Comparison of ENCODE assay signal across 8 cellular contexts in genomic region chr11:119729581-119730346, GRCh38. TPM values are rescaled to one million over a fixed set of nuclear protein-coding genes. Genes with fewer than 3 reads are reported as not detected.
DNase-seq lines count a peak whose midpoint lies in the region; ATAC-seq and TF ChIP-seq lines count a peak whose summit lies in the region.

No MANE protein-coding gene starts in this region.

- H3K4me1 ChIP-seq in esophagus muscularis mucosa, result peaks cover 13 to 36% (median 34%) of the 10 kb centered on the region in 4 donors
- peaks cover 7 to 28% of the 10 kb centered on the region in 2 donors for H3K4me1 ChIP-seq in muscle layer of duodenum (ENCODE audit: control insufficient read depth in 1 of 2, insufficient read depth in 2 of 2, low read length in 2 of 2)
- peaks cover 37% of the 10 kb centered on the region for H3K4me1 ChIP-seq in vagina

- DNase-seq in activated naive CD4-positive, alpha-beta T cell treated with anti-CD3 and anti-CD28 coated beads for 36 hours, result no peak
- DNase-seq in activated naive CD4-positive, alpha-beta T cell treated with Interleukin-2 at 50 U/mL for 16 hours, result no peak
- DNase-seq in T-cell (peak in 2 of 34 experiments; percentile 15 to 19), esophagus muscularis mucosa (ENCODE audit: extremely low spot score) (no peak), vagina (ENCODE audit: extremely low spot score in 2 of 2) (no peak), NCI-H446 treated with DMSO at 0.1 percent for 48 hours (lab: John Stamatoyannopoulos, UW) (no peak)

- H3K36me3 ChIP-seq in esophagus muscularis mucosa (no peaks in the 10 kb centered on the region), muscle layer of duodenum (ENCODE audit: control insufficient read depth in 1 of 2, insufficient read depth in 2 of 2, low read length in 2 of 2) (no peaks in the 10 kb centered on the region), vagina (no peaks in the 10 kb centered on the region)

- no peak overlapping the region for H3K27ac Mint-ChIP-seq in activated naive CD4-positive, alpha-beta T cell treated with anti-CD3 and anti-CD28 coated beads for 36 hours
- H3K27ac Mint-ChIP-seq in T-cell, result no peak overlapping the region

- POLR2A ChIA-PET in T-cell (lab: Charles Lee), result no interaction called here

- no peaks in the 10 kb centered on the region for H3K36me3 Mint-ChIP-seq in activated naive CD4-positive, alpha-beta T cell treated with anti-CD3 and anti-CD28 coated beads for 36 hours (ENCODE audit: low read depth)
- no peaks in the 10 kb centered on the region for H3K36me3 Mint-ChIP-seq in T-cell

- ATAC-seq in HG03045 (IDR thresholded peaks at IDR 0.05; ENCODE audit: unreplicated experiment) (peak; percentile 22), T-cell (replicated peaks in 1 of 4) (peak; percentile 12 to 25 (median 18))

- H3K9me3 Mint-ChIP-seq in activated naive CD4-positive, alpha-beta T cell treated with anti-CD3 and anti-CD28 coated beads for 36 hours, result no peaks in the 10 kb centered on the region
- H3K9me3 Mint-ChIP-seq in T-cell, result no peaks in the 10 kb centered on the region

- H3K27ac ChIP-seq in esophagus muscularis mucosa (replicated peaks in 1 of 4) (peak overlapping the region; percentile 87 to 93 (median 89)), muscle layer of duodenum (ENCODE audit: low read length) (peak overlapping the region; percentile 51), vagina (peak overlapping the region; percentile 92)

- peaks cover 14% of the 10 kb centered on the region for H3K4me1 Mint-ChIP-seq in activated naive CD4-positive, alpha-beta T cell treated with anti-CD3 and anti-CD28 coated beads for 36 hours (ENCODE audit: low read depth)
- H3K4me1 Mint-ChIP-seq in T-cell, result peaks cover 5 to 22% (median 12%) of the 10 kb centered on the region in 3 donors

- TF ChIP-seq CTCF in esophagus muscularis mucosa (IDR thresholded peaks at IDR 0.05) (peak in 1 of 3 experiments; percentile 3), vagina (IDR thresholded peaks at IDR 0.05) (no peak)

- 7% methylated on average over 13 of the region's 35 CpGs for WGBS in esophagus muscularis mucosa

- CTCF ChIA-PET in activated naive CD4-positive, alpha-beta T cell treated with anti-CD3 and anti-CD28 coated beads for 36 hours (lab: Charles Lee), result interaction anchor here (0.7 to 3.9 kb wide), 30 partner anchors 9 to 383 kb away, joined by 3 to 45 read pairs (median 4); partner anchors contain the start of gene MFRP
- CTCF ChIA-PET in T-cell (lab: Charles Lee), result interaction anchor here (0.6 to 1.7 kb wide), 10 partner anchors 9 to 499 kb away, joined by 3 to 9 read pairs (median 3); no protein-coding TSS in a partner anchor

- peak overlapping the region; percentile 72 for H3K4me3 Mint-ChIP-seq in activated naive CD4-positive, alpha-beta T cell treated with anti-CD3 and anti-CD28 coated beads for 36 hours
- H3K4me3 Mint-ChIP-seq in T-cell, result peak overlapping the region; percentile 73 to 79 (median 73)

- TF ChIP-seq POLR2A in esophagus muscularis mucosa (IDR thresholded peaks at IDR 0.05; ENCODE audit: low read depth) (no peak), vagina (IDR thresholded peaks at IDR 0.05) (no peak)

- TF ChIP-seq EP300 in esophagus muscularis mucosa (IDR thresholded peaks at IDR 0.05), result no peak

- H3K4me3 ChIP-seq in esophagus muscularis mucosa (peak overlapping the region; percentile 80 to 97 (median 84)), muscle layer of duodenum (ENCODE audit: low read depth in 1 of 2, low read length in 2 of 2) (peak overlapping the region; percentile 76 to 80), vagina (peak overlapping the region; percentile 83)

- H3K27me3 ChIP-seq in esophagus muscularis mucosa, result peaks cover 0 to 4% (median 0%) of the 10 kb centered on the region in 4 donors
- H3K27me3 ChIP-seq in muscle layer of duodenum (ENCODE audit: low read depth, low read length), result peaks cover 4% of the 10 kb centered on the region
- H3K27me3 ChIP-seq in vagina, result no peaks in the 10 kb centered on the region

- intact Hi-C loops in activated naive CD4-positive, alpha-beta T cell treated with anti-CD3 and anti-CD28 coated beads for 36 hours (cut with micrococcal nuclease), result loop anchor here (1.0 to 10.0 kb wide), 5 partner anchors 56 to 379 kb away; no protein-coding TSS in a partner anchor
- intact Hi-C loops in esophagus muscularis mucosa (cut with DNase I) (loop anchor here (5.0 kb wide), 3 partner anchors 62 to 378 kb away; no protein-coding TSS in a partner anchor), vagina (cut with DNase I) (loop anchor here (5.0 kb wide), 1 partner anchor 57 kb away; no protein-coding TSS in a partner anchor)

- H3K9me3 ChIP-seq in esophagus muscularis mucosa (no peaks in the 10 kb centered on the region), muscle layer of duodenum (ENCODE audit: control insufficient read depth in 1 of 2, low read length in 2 of 2) (no peaks in the 10 kb centered on the region), vagina (no peaks in the 10 kb centered on the region)

- H3K27me3 Mint-ChIP-seq in activated naive CD4-positive, alpha-beta T cell treated with anti-CD3 and anti-CD28 coated beads for 36 hours (ENCODE audit: low read depth), result peaks cover 20% of the 10 kb centered on the region
- peaks cover 15 to 23% of the 10 kb centered on the region in 2 donors for H3K27me3 Mint-ChIP-seq in T-cell

RNA-seq across cellular contexts. Expression of gene NECTIN1, which starts 0.8 kb away (rescaled TPM):
- total RNA-seq in activated naive CD4-positive, alpha-beta T cell treated with anti-CD3 and anti-CD28 coated beads for 36 hours, result 1 to 10 TPM; 2.0 to 2.5 TPM
- total RNA-seq in T-cell, result 1 to 10 TPM; 1.8 to 3.5 (median 3.1) TPM
- total RNA-seq in esophagus muscularis mucosa, result 1 to 10 TPM; 1.7 to 4.0 (median 2.5) TPM
- total RNA-seq in vagina, result 58.2 TPM

Comparison
In these comparisons a context has a peak if more than half of its experiments do, and no peak if none do; other contexts are left out.
1. RNA of gene NECTIN1, which starts 0.8 kb away (total RNA-seq): 58.2 TPM in vagina (single experiment); 1.8 to 3.5 TPM in T-cell, 1.7 to 4.0 TPM in esophagus muscularis mucosa and 2.0 to 2.5 TPM in activated naive CD4-positive, alpha-beta T cell treated with anti-CD3 and anti-CD28 coated beads for 36 hours; every median in the first group is over 10 times any median in the second.
2. Peak in every context shown above with its lines, with median percentiles within 50 percentile points of each other: H3K27ac ChIP-seq and H3K4me3 ChIP-seq.